ENCODE assay signal across 8 cellular contexts in the genomic region with DNA sequence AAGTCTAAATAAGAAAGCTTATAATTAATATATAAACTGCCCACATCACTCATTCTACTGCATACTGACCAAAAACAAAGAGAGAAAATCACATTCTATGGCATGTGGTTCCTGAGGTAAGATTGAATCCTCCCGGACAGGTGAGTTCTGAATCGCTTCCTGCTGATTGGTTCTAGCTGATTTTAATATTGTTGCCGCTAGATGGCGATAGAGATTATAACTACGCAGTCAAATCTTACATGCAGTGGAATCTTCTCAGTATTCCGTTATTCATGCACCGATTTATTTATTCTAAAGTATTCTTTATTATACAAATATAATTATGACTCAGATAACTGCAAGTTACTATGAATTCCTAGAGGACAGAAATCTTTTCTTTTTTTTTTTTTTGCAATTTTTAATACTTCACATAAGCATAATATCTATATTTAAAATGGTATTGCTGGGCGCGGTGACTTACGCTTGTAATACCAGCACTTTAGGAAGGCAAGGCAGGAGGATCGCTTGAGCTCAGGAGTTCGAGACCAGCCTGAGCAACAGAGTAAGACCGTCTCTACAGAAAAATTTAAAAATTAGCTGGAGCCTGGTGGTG. TPM values are rescaled to one million over a fixed set of nuclear protein-coding genes. Genes with fewer than 3 reads are reported as not detected.
DNase-seq lines count a peak whose midpoint lies in the region; ATAC-seq, FAIRE-seq and TF ChIP-seq lines count a peak whose summit lies in the region.

No MANE protein-coding gene starts in this region.

- H3K9me3 Mint-ChIP-seq in CD14-positive monocyte (no peaks in the 10 kb centered on the region), neural crest cell (no peaks in the 10 kb centered on the region)

- TF ChIP-seq CTCF in CD14-positive monocyte (IDR thresholded peaks at IDR 0.05) (peak; percentile 77), fibroblast of mammary gland (conservative IDR thresholded peaks at IDR 0.05; ENCODE audit: control insufficient read depth, insufficient read depth, low read depth, low read length) (peak; percentile 66), neural crest cell (conservative IDR thresholded peaks at IDR 0.05) (peak; percentile 83)

- H3K27me3 Mint-ChIP-seq in CD14-positive monocyte (ENCODE audit: low read depth in 3 of 3) (no peaks in the 10 kb centered on the region), T-helper 17 cell (peaks cover 16% of the 10 kb centered on the region), neural crest cell (ENCODE audit: low read depth) (peaks cover 26% of the 10 kb centered on the region)

- no peak overlapping the region for H3K27ac Mint-ChIP-seq in CD14-positive monocyte
- H3K27ac Mint-ChIP-seq in T-helper 17 cell, result no peak overlapping the region
- H3K27ac Mint-ChIP-seq in neural crest cell (ENCODE audit: unreplicated experiment), result no peak overlapping the region

- H3K4me1 Mint-ChIP-seq in CD14-positive monocyte (peaks cover 1% of the 10 kb centered on the region), T-helper 17 cell (peaks cover 2% of the 10 kb centered on the region), neural crest cell (no peaks in the 10 kb centered on the region)

- no peak overlapping the region for H3K4me3 ChIP-seq in fibroblast of mammary gland (ENCODE audit: control insufficient read depth, low read depth, low read length)

- peak; percentile 87 for FAIRE-seq in GM18507 (lab: Jason Lieb, UNC)

- H3K4me3 Mint-ChIP-seq in CD14-positive monocyte, result no peak overlapping the region
- H3K4me3 Mint-ChIP-seq in T-helper 17 cell, result no peak overlapping the region
- H3K4me3 Mint-ChIP-seq in neural crest cell, result no peak overlapping the region

- ATAC-seq in HG02938 (IDR thresholded peaks at IDR 0.05; ENCODE audit: unreplicated experiment), result peak; percentile 90
- ATAC-seq in T-helper 17 cell, result peak; percentile 91

- no peak for DNase-seq in CD14-positive monocyte (ENCODE audit: low spot score)
- peak; percentile 23 for DNase-seq in GM18507 (ENCODE audit: extremely low spot score, insufficient read length, low read depth)
- DNase-seq in NCI-H146 (lab: John Stamatoyannopoulos, UW), result peak; percentile 79
- peak in 1 of 3 donors; percentile 9 for DNase-seq in T-helper 17 cell
- DNase-seq in fibroblast of mammary gland (ENCODE audit: low read depth), result peak; percentile 62
- DNase-seq in neural crest cell (ENCODE audit: low read depth, low spot score), result peak; percentile 26
- DNase-seq in GM19240 (ENCODE audit: insufficient read length, low spot score), result no peak

- H3K36me3 Mint-ChIP-seq in CD14-positive monocyte, result no peaks in the 10 kb centered on the region
- peaks cover 3% of the 10 kb centered on the region for H3K36me3 Mint-ChIP-seq in T-helper 17 cell (ENCODE audit: low read depth)
- no peaks in the 10 kb centered on the region for H3K36me3 Mint-ChIP-seq in neural crest cell (ENCODE audit: low read depth)

- H3K9me3 ChIP-seq in T-helper 17 cell (ENCODE audit: control insufficient read depth, low read length, poor library complexity, severe bottlenecking), result no peaks in the 10 kb centered on the region

- intact Hi-C loops in CD14-positive monocyte (cut with micrococcal nuclease), result loop anchor here (2.0 to 10.0 kb wide), 3 partner anchors 91 to 679 kb away; a partner anchor contains a TSS

RNA-seq across cellular contexts. Expression of a gene that starts 24.2 kb away (rescaled TPM):
- 10 to 100 TPM; 55.2 to 67.9 TPM for polyA plus RNA-seq in CD14-positive monocyte
- total RNA-seq in T-helper 17 cell (10 to 100 TPM; 58.8 to 66.3 TPM), neural crest cell (18.0 and 22.7 TPM in 2 replicates)

Comparison
In these comparisons a context has a peak if more than half of its experiments do, and no peak if none do; other contexts are left out.
1. DNase-seq: peak in GM18507 (single experiment), NCI-H146 (single experiment), fibroblast of mammary gland (single experiment) and neural crest cell (single experiment); none in CD14-positive monocyte (single experiment) and GM19240 (single experiment).
2. Peak in every context shown above with its lines, with median percentiles within 50 percentile points of each other: CTCF ChIP-seq.